In the genomic region with DNA sequence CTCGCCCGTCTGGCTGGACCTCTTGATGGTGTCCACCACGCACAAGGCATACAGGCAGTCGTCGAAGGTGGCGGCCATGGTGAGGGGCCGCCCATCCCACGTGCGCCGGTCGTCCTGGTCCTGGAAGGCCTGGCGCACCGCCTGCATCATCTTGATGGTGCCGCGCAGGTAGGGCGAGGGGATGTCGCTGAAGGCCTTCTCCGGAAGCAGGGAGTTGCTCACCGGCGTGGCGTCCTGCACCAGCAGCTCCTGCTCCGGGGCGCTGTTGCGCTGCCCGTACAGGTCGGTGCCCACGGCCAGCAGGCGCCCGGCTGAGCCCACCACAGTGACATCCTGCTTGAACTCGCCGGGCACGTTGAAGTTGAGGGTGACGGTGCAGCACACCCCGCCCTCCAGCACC, we compare ENCODE assay signal across 21 cellular contexts.
"Had no signal": no experiment of that assay in that cellular context is flagged by ENCODE, and none has a peak within 500 bp of the region (broad histone marks: within the 10 kb centered on the region; RNA-seq: fewer than 3 reads in every experiment).

No MANE protein-coding gene starts in this region.

- DNase-seq: cortex of kidney; effector memory CD8-positive, alpha-beta T cell; head of caudate nucleus; mesendoderm; midbrain; naive thymus-derived CD8-positive, alpha-beta T cell; nephron progenitor cell; retina; small intestine; stimulated activated CD4-positive, alpha-beta T cell treated with anti-CD3 and anti-CD28 coated beads, Interleukin-15, amount 100 ng/mL, for 24 hours; stimulated activated CD4-positive, alpha-beta T cell treated with anti-CD3 and anti-CD28 coated beads, Interleukin-2, amount 100 ng/mL, for 48 hours; stimulated activated naive CD4-positive, alpha-beta T cell; substantia nigra; testis; upper lobe of right lung; uterus had no signal

- H3K36me3 ChIP-seq: pancreas, uterus had no signal

- H3K9me3 ChIP-seq: pancreas, right lobe of liver, testis, tibial nerve, upper lobe of right lung, uterus had no signal

- H3K27me3 Mint-ChIP-seq: effector memory CD8-positive, alpha-beta T cell; naive thymus-derived CD8-positive, alpha-beta T cell had no signal

- H3K27ac Mint-ChIP-seq: effector memory CD8-positive, alpha-beta T cell; naive thymus-derived CD8-positive, alpha-beta T cell; nephron progenitor cell had no signal

- H3K27ac ChIP-seq: pancreas, right lobe of liver, testis, tibial nerve, upper lobe of right lung, uterus had no signal

- H3K27me3 ChIP-seq: pancreas, right lobe of liver, testis, tibial nerve, upper lobe of right lung, uterus had no signal

- H3K36me3 Mint-ChIP-seq: naive thymus-derived CD8-positive, alpha-beta T cell had no signal

- H3K4me1 ChIP-seq: right lobe of liver, testis, uterus had no signal

- ATAC-seq: effector memory CD8-positive, alpha-beta T cell; left lobe of liver; naive thymus-derived CD8-positive, alpha-beta T cell; pancreas; right lobe of liver; upper lobe of right lung had no signal

- H3K4me3 Mint-ChIP-seq: effector memory CD8-positive, alpha-beta T cell; naive thymus-derived CD8-positive, alpha-beta T cell; nephron progenitor cell had no signal

- H3K9me3 Mint-ChIP-seq: effector memory CD8-positive, alpha-beta T cell; naive thymus-derived CD8-positive, alpha-beta T cell; nephron progenitor cell had no signal

- H3K4me3 ChIP-seq: lung, pancreas, right lobe of liver, testis, tibial nerve, upper lobe of right lung, uterus had no signal
